Comparison of ENCODE assay signal across 1 cellular context in the genomic region with DNA sequence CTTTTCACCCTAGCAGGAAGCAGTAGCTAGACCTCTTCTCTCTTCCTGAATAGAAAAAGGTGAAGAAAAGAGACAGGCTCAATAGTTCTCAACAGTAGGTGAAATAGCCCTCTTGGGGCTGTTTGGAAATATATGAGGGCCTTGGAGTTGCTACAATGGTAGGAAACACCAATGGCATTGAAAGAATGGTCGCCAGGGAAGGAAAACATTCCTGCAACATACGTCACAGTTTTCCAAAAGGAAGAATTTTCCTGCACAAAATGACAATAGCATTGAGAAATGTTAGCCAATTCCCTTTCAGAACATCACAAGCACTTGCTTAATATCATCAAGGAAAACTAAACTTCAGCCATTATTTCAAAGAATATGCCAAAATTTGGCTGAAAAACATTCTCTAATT.
TF ChIP-seq lines count a peak whose summit lies in the region.

No MANE protein-coding gene starts in this region.

TF ChIP-seq in HepG2, 621 proteins besides CTCF, POLR2A, EP300 and RAD21 (continued from another document):
- TF ChIP-seq, protein P1, sequence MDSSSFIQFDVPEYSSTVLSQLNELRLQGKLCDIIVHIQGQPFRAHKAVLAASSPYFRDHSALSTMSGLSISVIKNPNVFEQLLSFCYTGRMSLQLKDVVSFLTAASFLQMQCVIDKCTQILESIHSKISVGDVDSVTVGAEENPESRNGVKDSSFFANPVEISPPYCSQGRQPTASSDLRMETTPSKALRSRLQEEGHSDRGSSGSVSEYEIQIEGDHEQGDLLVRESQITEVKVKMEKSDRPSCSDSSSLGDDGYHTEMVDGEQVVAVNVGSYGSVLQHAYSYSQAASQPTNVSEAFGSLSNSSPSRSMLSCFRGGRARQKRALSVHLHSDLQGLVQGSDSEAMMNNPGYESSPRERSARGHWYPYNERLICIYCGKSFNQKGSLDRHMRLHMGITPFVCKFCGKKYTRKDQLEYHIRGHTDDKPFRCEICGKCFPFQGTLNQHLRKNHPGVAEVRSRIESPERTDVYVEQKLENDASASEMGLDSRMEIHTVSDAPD (CRISPR knock-in tag; IDR thresholded peaks at IDR 0.05), result no peak
- TF ChIP-seq, protein P2, sequence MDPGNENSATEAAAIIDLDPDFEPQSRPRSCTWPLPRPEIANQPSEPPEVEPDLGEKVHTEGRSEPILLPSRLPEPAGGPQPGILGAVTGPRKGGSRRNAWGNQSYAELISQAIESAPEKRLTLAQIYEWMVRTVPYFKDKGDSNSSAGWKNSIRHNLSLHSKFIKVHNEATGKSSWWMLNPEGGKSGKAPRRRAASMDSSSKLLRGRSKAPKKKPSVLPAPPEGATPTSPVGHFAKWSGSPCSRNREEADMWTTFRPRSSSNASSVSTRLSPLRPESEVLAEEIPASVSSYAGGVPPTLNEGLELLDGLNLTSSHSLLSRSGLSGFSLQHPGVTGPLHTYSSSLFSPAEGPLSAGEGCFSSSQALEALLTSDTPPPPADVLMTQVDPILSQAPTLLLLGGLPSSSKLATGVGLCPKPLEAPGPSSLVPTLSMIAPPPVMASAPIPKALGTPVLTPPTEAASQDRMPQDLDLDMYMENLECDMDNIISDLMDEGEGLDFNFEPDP (CRISPR knock-in tag; conservative IDR thresholded peaks at IDR 0.05), result no peak
- TF ChIP-seq SRSF4 (IDR thresholded peaks at IDR 0.05; ENCODE audit: low read depth, low read length, poor library complexity, severe bottlenecking) (no peak), ZNF230 (CRISPR knock-in tag; IDR thresholded peaks at IDR 0.05) (no peak), ZSCAN22 (CRISPR knock-in tag; IDR thresholded peaks at IDR 0.05) (no peak), NR0B2 (CRISPR knock-in tag; IDR thresholded peaks at IDR 0.05) (no peak)
- TF ChIP-seq, protein P3, sequence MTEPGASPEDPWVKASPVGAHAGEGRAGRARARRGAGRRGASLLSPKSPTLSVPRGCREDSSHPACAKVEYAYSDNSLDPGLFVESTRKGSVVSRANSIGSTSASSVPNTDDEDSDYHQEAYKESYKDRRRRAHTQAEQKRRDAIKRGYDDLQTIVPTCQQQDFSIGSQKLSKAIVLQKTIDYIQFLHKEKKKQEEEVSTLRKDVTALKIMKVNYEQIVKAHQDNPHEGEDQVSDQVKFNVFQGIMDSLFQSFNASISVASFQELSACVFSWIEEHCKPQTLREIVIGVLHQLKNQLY (CRISPR knock-in tag; IDR thresholded peaks at IDR 0.05), result no peak
